Comparison of ENCODE assay signal across 18 cellular contexts in the genomic region with DNA sequence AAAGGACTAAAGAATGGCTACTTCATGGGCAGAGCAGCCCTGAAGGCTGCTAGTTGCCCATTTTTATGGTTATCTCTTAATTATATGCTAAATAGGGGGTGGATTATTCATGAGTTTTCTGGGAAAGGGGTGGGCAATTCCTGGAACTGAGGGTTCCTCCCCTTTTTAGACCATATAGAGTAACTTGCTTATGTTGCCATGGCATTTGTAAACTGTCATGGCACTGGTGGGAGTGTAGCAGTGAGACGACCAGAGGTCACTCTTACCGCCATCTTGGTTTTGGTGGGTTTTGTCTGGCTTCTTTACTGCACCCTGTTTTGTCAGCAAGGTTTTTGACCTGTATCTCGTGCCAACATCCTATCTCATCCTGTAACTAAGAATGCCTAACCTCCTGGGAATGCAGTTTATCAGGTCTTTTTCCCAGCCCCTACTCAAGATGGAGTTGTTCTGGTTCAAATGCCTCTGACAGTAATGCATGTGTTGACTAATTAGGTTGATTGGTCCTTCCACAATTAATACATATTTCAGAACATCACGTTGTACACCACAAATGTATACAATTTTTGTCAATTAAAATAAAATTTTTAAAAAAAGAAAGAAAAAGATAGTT.
DNase-seq lines count a peak whose midpoint lies in the region; ATAC-seq, FAIRE-seq and TF ChIP-seq lines count a peak whose summit lies in the region.
"Had no signal": no experiment of that assay in that cellular context is flagged by ENCODE, and none has a peak within 500 bp of the region (broad histone marks: within the 10 kb centered on the region; RNA-seq: fewer than 3 reads in every experiment).

No MANE protein-coding gene starts in this region.

- FAIRE-seq in H1 (lab: Jason Lieb, UNC) = no peak
- FAIRE-seq: A549, HepG2 had no signal

- TF ChIP-seq EP300 in H1 (IDR thresholded peaks at IDR 0.05; ENCODE audit: borderline replicate concordance in 1 of 2, low read depth in 2 of 2, low read length in 2 of 2) (no peak), sigmoid colon (IDR thresholded peaks at IDR 0.05) (no peak)

- TF ChIP-seq RAD21 in H1 (IDR thresholded peaks at IDR 0.05 in 1 of 2, conservative IDR thresholded peaks at IDR 0.05 in 1 of 2; ENCODE audit: low read depth in 2 of 2, low read length in 2 of 2) = no peak

- H3K9me3 ChIP-seq in A673 (ENCODE audit: low read depth, low read length, poor library complexity, severe bottlenecking) (no peaks in the 10 kb centered on the region), H1 (ENCODE audit: insufficient read depth in 2 of 2, low read depth in 1 of 2, low read length in 1 of 2) (no peaks in the 10 kb centered on the region), neuronal stem cell (replicated peaks in 1 of 2; ENCODE audit: control insufficient read depth in 2 of 2, insufficient read depth in 1 of 2, low read depth in 1 of 2, low read length in 2 of 2) (no peaks in the 10 kb centered on the region), sigmoid colon (no peaks in the 10 kb centered on the region)
- H3K9me3 ChIP-seq: A549, BLaER1 had no signal

- H3K4ac ChIP-seq in H1 (replicated peaks; ENCODE audit: insufficient read length, low read depth, low read length) = no peak overlapping the region
- no peak overlapping the region for H3K4ac ChIP-seq in neuronal stem cell (ENCODE audit: low read length)

- H2AFZ ChIP-seq in H1 (ENCODE audit: low read length) (peak overlapping the region; percentile 92), neuronal stem cell (ENCODE audit: low read length) (peak overlapping the region; percentile 21), GM23338 (no peak overlapping the region)

- H3K18ac ChIP-seq in H1 (ENCODE audit: extremely low read depth, low read length) (no peak overlapping the region), neuronal stem cell (ENCODE audit: low read length) (no peak overlapping the region)

- H3K4me3 ChIP-seq in A673 (ENCODE audit: low read depth, low read length, poor library complexity, severe bottlenecking) = no peak overlapping the region
- no peak overlapping the region for H3K4me3 ChIP-seq in H1 (ENCODE audit: extremely low read depth in 1 of 4, insufficient read depth in 2 of 4, low read depth in 3 of 4, low read length in 4 of 4)
- H3K4me3 ChIP-seq in neuronal stem cell (ENCODE audit: low read length in 2 of 2) = no peak overlapping the region
- H3K4me3 ChIP-seq in GM23338 = no peak overlapping the region
- H3K4me3 ChIP-seq in sigmoid colon = no peak overlapping the region
- H3K4me3 ChIP-seq: A549, BLaER1 had no signal

- H3K23me2 ChIP-seq in H1 (ENCODE audit: low read depth, low read length) = no peaks in the 10 kb centered on the region

- H3K4me3 Mint-ChIP-seq in GM23338 = no peak overlapping the region
- H3K4me3 Mint-ChIP-seq: CD8-positive, alpha-beta T cell; H9 had no signal

- no peaks in the 10 kb centered on the region for H3K4me1 Mint-ChIP-seq in GM23338
- H3K4me1 Mint-ChIP-seq: H9 had no signal

- intact Hi-C loops in A673 (cut with micrococcal nuclease; ENCODE audit: unreplicated experiment) = no loop called here
- intact Hi-C loops in sigmoid colon (cut with DNase I) = no loop called here

- WGBS in H1 (ENCODE audit: extremely low coverage in 1 of 2, insufficient coverage in 1 of 2, insufficient read length in 1 of 2, insufficient replicate concordance in 2 of 2, low coverage in 1 of 2, low lambda C conversion rate in 2 of 2, missing lambda C conversion rate in 1 of 2), 2 experiments = 91% methylated on average over 4 of the region's 4 CpGs; no CpG with 5 or more reads in 1 of the 2 experiments
- WGBS in neuronal stem cell (ENCODE audit: extremely low coverage in 2 of 2, insufficient read length in 2 of 2, insufficient replicate concordance in 1 of 2), 2 donors = no CpG with 5 or more reads among the region's 4 CpGs
- WGBS in sigmoid colon, 2 donors = 69 to 86% methylated on average over 4 of the region's 4 CpGs

- TF ChIP-seq POLR2A in H1 (IDR thresholded peaks at IDR 0.05; ENCODE audit: control extremely low read depth in 1 of 2, low read depth in 2 of 2, low read length in 2 of 2) (no peak), sigmoid colon (IDR thresholded peaks at IDR 0.05) (no peak)

- H2BK20ac ChIP-seq in H1 (ENCODE audit: low read length) = no peak overlapping the region

- H3K36me3 Mint-ChIP-seq in GM23338 (ENCODE audit: low read depth) = no peaks in the 10 kb centered on the region
- H3K36me3 Mint-ChIP-seq: CD8-positive, alpha-beta T cell had no signal

- H3K23ac ChIP-seq in H1 (ENCODE audit: insufficient read length) (no peak overlapping the region), neuronal stem cell (ENCODE audit: low read depth, low read length, poor library complexity) (no peak overlapping the region)

- H2BK12ac ChIP-seq in H1 (ENCODE audit: low read depth, low read length) (no peak overlapping the region), neuronal stem cell (ENCODE audit: low read length) (no peak overlapping the region)

- no peak overlapping the region for H4K91ac ChIP-seq in H1 (replicated peaks; ENCODE audit: insufficient read length, low read length)
- H4K91ac ChIP-seq in neuronal stem cell (ENCODE audit: low read depth, low read length, poor library complexity) = no peak overlapping the region

- H2AK5ac ChIP-seq in H1 (ENCODE audit: low read depth, low read length) (no peak overlapping the region), neuronal stem cell (ENCODE audit: low read depth, low read length) (no peak overlapping the region)

- H2BK120ac ChIP-seq in H1 (replicated peaks; ENCODE audit: low read depth, low read length) (no peak overlapping the region), neuronal stem cell (ENCODE audit: low read depth, low read length) (no peak overlapping the region)

- no peak overlapping the region for H3K9ac ChIP-seq in H1 (replicated peaks in 1 of 4; ENCODE audit: extremely low read depth in 1 of 4, low read depth in 3 of 4, low read length in 3 of 4)
- H3K9ac ChIP-seq in neuronal stem cell (ENCODE audit: low read depth, low read length, poor library complexity) = no peak overlapping the region
- H3K9ac ChIP-seq: BLaER1 had no signal

- POLR2A ChIA-PET in A673 (lab: Charles Lee; ENCODE audit: low non-redundant PET) (no interaction called here), H1 (lab: Charles Lee; ENCODE audit: partially characterized antibody) (no interaction called here)

- no TSS peak for BruUV-seq in A673 (replicated peaks; lab: Mats Ljungman, UMichigan)

- H3K9me2 ChIP-seq in GM23338 (ENCODE audit: insufficient read depth) = no peaks in the 10 kb centered on the region; the same call in 1 of the 2 replicates

- no peak overlapping the region for H3K27ac ChIP-seq in A673 (ENCODE audit: low read depth, low read length, poor library complexity, severe bottlenecking)
- H3K27ac ChIP-seq in H1 (ENCODE audit: low read depth, low read length) = no peak overlapping the region
- no peak overlapping the region for H3K27ac ChIP-seq in neuronal stem cell (replicated peaks; ENCODE audit: low read length)
- no peak overlapping the region for H3K27ac ChIP-seq in GM23338 (ENCODE audit: low read depth)
- no peak overlapping the region for H3K27ac ChIP-seq in sigmoid colon
- H3K27ac ChIP-seq: 22Rv1, BLaER1 had no signal

- H3K79me2 ChIP-seq in H1 (ENCODE audit: control insufficient read depth in 1 of 2, insufficient read depth in 2 of 2, low read length in 2 of 2) (no peaks in the 10 kb centered on the region), GM23338 (replicated peaks; ENCODE audit: insufficient read depth) (no peaks in the 10 kb centered on the region)

- H2BK15ac ChIP-seq in H1 (ENCODE audit: low read length) = no peak overlapping the region
- H2BK15ac ChIP-seq in neuronal stem cell (ENCODE audit: low read length) = no peak overlapping the region

- H3K4me1 ChIP-seq in A673 (ENCODE audit: insufficient read depth, low read length, poor library complexity, severe bottlenecking) (no peaks in the 10 kb centered on the region), H1 (replicated peaks in 1 of 4; ENCODE audit: control insufficient read depth in 3 of 4, insufficient read depth in 4 of 4, low read length in 3 of 4) (no peaks in the 10 kb centered on the region), neuronal stem cell (ENCODE audit: control insufficient read depth in 2 of 2, insufficient read depth in 1 of 2, low read depth in 1 of 2, low read length in 2 of 2) (no peaks in the 10 kb centered on the region), GM23338 (ENCODE audit: insufficient read depth) (no peaks in the 10 kb centered on the region), sigmoid colon (no peaks in the 10 kb centered on the region)
- H3K4me1 ChIP-seq: BLaER1 had no signal

- no peak for ATAC-seq in GM23338
- ATAC-seq: A549; CD8-positive, alpha-beta T cell; HepG2 had no signal

- no peak overlapping the region for H3K56ac ChIP-seq in H1 (replicated peaks; ENCODE audit: insufficient read length, low read depth, low read length)

- H3K14ac ChIP-seq in H1 (ENCODE audit: insufficient read length) (no peak overlapping the region), neuronal stem cell (ENCODE audit: low read length) (no peak overlapping the region)

- H3K4me2 ChIP-seq in H1 (ENCODE audit: insufficient read depth in 1 of 2, low read depth in 2 of 2, low read length in 2 of 2) (no peak overlapping the region), neuronal stem cell (ENCODE audit: insufficient read depth, low read length, poor library complexity, severe bottlenecking) (no peak overlapping the region), GM23338 (no peak overlapping the region)
- H3K4me2 ChIP-seq: A549, BLaER1 had no signal

- H3K36me3 ChIP-seq in A673 (ENCODE audit: insufficient read depth, low read length, poor library complexity, severe bottlenecking) (no peaks in the 10 kb centered on the region), H1 (ENCODE audit: control insufficient read depth in 2 of 4, insufficient read depth in 4 of 4, low read length in 3 of 4) (no peaks in the 10 kb centered on the region), neuronal stem cell (replicated peaks in 1 of 2; ENCODE audit: control insufficient read depth in 2 of 2, insufficient read depth in 2 of 2, low read length in 2 of 2) (no peaks in the 10 kb centered on the region), GM23338 (ENCODE audit: insufficient read depth) (no peaks in the 10 kb centered on the region), sigmoid colon (no peaks in the 10 kb centered on the region)
- H3K36me3 ChIP-seq: BLaER1 had no signal

- CTCF ChIA-PET in A673 (lab: Charles Lee) (no interaction called here), H1 (lab: Charles Lee; ENCODE audit: partially characterized antibody) (interaction anchor here (0.7 kb wide), 1 partner anchor 318 kb away, joined by 3 read pairs; no protein-coding TSS in a partner anchor)

- no peaks in the 10 kb centered on the region for H3F3A ChIP-seq in GM23338 (replicated peaks; ENCODE audit: low read depth)

- H3K27me3 ChIP-seq in A673 (replicated peaks; ENCODE audit: insufficient read depth, low read depth, low read length, poor library complexity) = peaks cover 50% of the 10 kb centered on the region
- H3K27me3 ChIP-seq in H1 (replicated peaks in 1 of 4; ENCODE audit: control insufficient read depth in 3 of 4, extremely low read depth in 1 of 4, insufficient read depth in 3 of 4, low read length in 3 of 4) = no peaks in the 10 kb centered on the region
- no peaks in the 10 kb centered on the region for H3K27me3 ChIP-seq in neuronal stem cell (ENCODE audit: control insufficient read depth in 3 of 3, insufficient read depth in 3 of 3, low read depth in 1 of 3, low read length in 3 of 3)
- no peaks in the 10 kb centered on the region for H3K27me3 ChIP-seq in GM23338 (ENCODE audit: insufficient read depth)
- no peaks in the 10 kb centered on the region for H3K27me3 ChIP-seq in sigmoid colon
- H3K27me3 ChIP-seq: BLaER1 had no signal

- no peak overlapping the region for H4K8ac ChIP-seq in H1 (ENCODE audit: extremely low read depth, insufficient read depth, low read length)
- H4K8ac ChIP-seq in neuronal stem cell (ENCODE audit: low read depth, low read length) = no peak overlapping the region

- TF ChIP-seq CTCF in A673 (conservative IDR thresholded peaks at IDR 0.05; ENCODE audit: low read depth, low read length) = no peak
- TF ChIP-seq CTCF in H1 (IDR thresholded peaks at IDR 0.05; ENCODE audit: control extremely low read depth in 1 of 3, insufficient read depth in 1 of 3, low read depth in 1 of 3, low read length in 3 of 3) = no peak
- no peak for TF ChIP-seq CTCF in GM23338 (conservative IDR thresholded peaks at IDR 0.05; ENCODE audit: low read depth in 2 of 2)
- TF ChIP-seq CTCF in sigmoid colon (IDR thresholded peaks at IDR 0.05) = no peak

- H4K20me1 ChIP-seq in H1 (replicated peaks in 1 of 2; ENCODE audit: control insufficient read depth in 1 of 2, insufficient read depth in 2 of 2, low read length in 2 of 2) (no peaks in the 10 kb centered on the region), GM23338 (replicated peaks; ENCODE audit: insufficient read depth) (no peaks in the 10 kb centered on the region)
- H4K20me1 ChIP-seq: BLaER1 had no signal

- peak; percentile 6 for DNase-seq in A673 (ENCODE audit: low spot score)
- DNase-seq in NCI-H226 = peak; percentile 7
- no peak for DNase-seq in H1 (ENCODE audit: low read depth in 1 of 2, low spot score in 2 of 2)
- no peak for DNase-seq in neuronal stem cell (ENCODE audit: low spot score)
- no peak for DNase-seq in GM23338 (ENCODE audit: low spot score)
- DNase-seq in stimulated activated CD4-positive, alpha-beta T cell treated with anti-CD3 and anti-CD28 coated beads, Interleukin-2, amount 100 ng/mL, for 48 hours = no peak
- DNase-seq in sigmoid colon = no peak
- DNase-seq in foreskin melanocyte = no peak
- DNase-seq: Calu3; CD8-positive, alpha-beta T cell; DMS79 treated with DMSO at 0.1 percent for 48 hours; GF-D8; GOT3; H9 had no signal

- no peaks in the 10 kb centered on the region for H3K9me3 Mint-ChIP-seq in GM23338
- H3K9me3 Mint-ChIP-seq: CD8-positive, alpha-beta T cell; H9 had no signal

- H3K79me1 ChIP-seq in H1 (ENCODE audit: low read depth, low read length) = no peaks in the 10 kb centered on the region
- H3K79me1 ChIP-seq in neuronal stem cell (ENCODE audit: low read depth, low read length) = no peaks in the 10 kb centered on the region

- no peak overlapping the region for H3K27ac Mint-ChIP-seq in GM23338
- H3K27ac Mint-ChIP-seq: CD8-positive, alpha-beta T cell; H9 had no signal

- H4K5ac ChIP-seq in H1 (ENCODE audit: insufficient read length, low read depth, low read length) = no peak overlapping the region

- H2BK5ac ChIP-seq in H1 (ENCODE audit: low read depth, low read length) = no peak overlapping the region
- H2BK5ac ChIP-seq in neuronal stem cell (ENCODE audit: low read length) = no peak overlapping the region

- H3K27me3 Mint-ChIP-seq in GM23338 (ENCODE audit: insufficient read depth, low read depth, poor library complexity) = no peaks in the 10 kb centered on the region

Comparison
In these comparisons a context has a peak if more than half of its experiments do, and no peak if none do; other contexts are left out.
1. DNase-seq: peak in A673 (single experiment) and NCI-H226 (single experiment); none in H1 (0 of 2), neuronal stem cell (single experiment), GM23338 (single experiment), stimulated activated CD4-positive, alpha-beta T cell treated with anti-CD3 and anti-CD28 coated beads, Interleukin-2, amount 100 ng/mL, for 48 hours (0 of 2), sigmoid colon (single experiment) and foreskin melanocyte (single experiment).